ENCODE assay signal across 15 cellular contexts in genomic region chr22:20038574-20038973, GRCh38.
"Had no signal": no experiment of that assay in that cellular context is flagged by ENCODE, and none has a peak within 500 bp of the region (broad histone marks: within the 10 kb centered on the region; RNA-seq: fewer than 3 reads in every experiment).

No MANE protein-coding gene starts in this region.

- H3K36me3 ChIP-seq: ovary had no signal

- H3K27ac Mint-ChIP-seq: dendritic cell treated with granulocyte-macrophage colony-stimulating factor and Interleukin-4, amounts not matched to agents 40 ng/mL and 50 ng/mL, for 4 days had no signal

- H3K27me3 Mint-ChIP-seq: dendritic cell treated with granulocyte-macrophage colony-stimulating factor and Interleukin-4, amounts not matched to agents 40 ng/mL and 50 ng/mL, for 4 days; naive thymus-derived CD8-positive, alpha-beta T cell; type B pancreatic cell had no signal

- H3K9me3 Mint-ChIP-seq: dendritic cell treated with granulocyte-macrophage colony-stimulating factor and Interleukin-4, amounts not matched to agents 40 ng/mL and 50 ng/mL, for 4 days; naive thymus-derived CD8-positive, alpha-beta T cell; type B pancreatic cell had no signal

- H3K4me3 ChIP-seq: hepatocyte, mucosa of descending colon, ovary, right atrium auricular region, sigmoid colon, skin epidermis, stomach, thyroid gland had no signal

- DNase-seq: foreskin melanocyte; mucosa of descending colon; naive thymus-derived CD8-positive, alpha-beta T cell; ovary; sigmoid colon; stimulated activated CD4-positive, alpha-beta T cell treated with anti-CD3 and anti-CD28 coated beads, Interleukin-2, amount 100 ng/mL, for 24 hours; stimulated activated CD4-positive, alpha-beta T cell treated with anti-CD3 and anti-CD28 coated beads, Interleukin-4, amount 100 ng/mL, for 4 hours; stimulated activated naive CD4-positive, alpha-beta T cell; stomach; thyroid gland had no signal

- H3K4me3 Mint-ChIP-seq: dendritic cell treated with granulocyte-macrophage colony-stimulating factor and Interleukin-4, amounts not matched to agents 40 ng/mL and 50 ng/mL, for 4 days; naive thymus-derived CD8-positive, alpha-beta T cell; type B pancreatic cell had no signal

- H3K9me3 ChIP-seq: mucosa of descending colon, ovary, right atrium auricular region, sigmoid colon, stomach, thyroid gland had no signal

- ATAC-seq: mucosa of descending colon; naive thymus-derived CD8-positive, alpha-beta T cell had no signal

- H3K27ac ChIP-seq: hepatocyte, ovary, right atrium auricular region, sigmoid colon, skin epidermis, stomach, thyroid gland had no signal
